13 cellular contexts compared by ENCODE assay signal in the genomic region with DNA sequence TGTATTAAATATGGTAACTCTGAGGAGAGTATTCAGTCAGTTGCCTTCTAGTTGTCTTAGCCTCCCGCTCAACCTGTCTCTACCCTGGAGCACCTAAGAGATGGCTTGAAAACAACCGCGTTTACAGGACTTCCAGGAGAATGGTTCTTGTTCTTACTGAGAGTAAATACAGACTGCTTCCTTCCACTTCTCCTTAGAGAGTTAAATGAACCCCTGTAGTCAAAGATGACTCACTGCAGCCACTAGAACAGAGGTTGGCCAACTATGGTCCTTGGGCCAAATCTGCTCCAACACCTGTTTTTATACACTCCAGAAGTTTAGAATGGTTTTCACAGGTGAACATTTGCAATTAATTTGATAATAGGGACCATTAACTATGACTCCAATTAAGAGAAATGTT.
"Had no signal": no experiment of that assay in that cellular context is flagged by ENCODE, and none has a peak within 500 bp of the region (broad histone marks: within the 10 kb centered on the region; RNA-seq: fewer than 3 reads in every experiment).

No MANE protein-coding gene starts in this region.

- H3K4me3 ChIP-seq: esophagus squamous epithelium, left ventricle myocardium inferior, testis had no signal

- H3K27ac Mint-ChIP-seq: activated CD4-positive, alpha-beta memory T cell treated with anti-CD3 and anti-CD28 coated beads for 36 hours; nephron progenitor cell; stimulated activated naive CD8-positive, alpha-beta T cell treated with anti-CD3 and anti-CD28 coated beads, Interleukin-15, amount 100 ng/mL, for 72 hours had no signal

- DNase-seq: activated CD4-positive, alpha-beta memory T cell treated with anti-CD3 and anti-CD28 coated beads for 36 hours; activated effector memory CD4-positive, alpha-beta T cell treated with anti-CD3 and anti-CD28 coated beads, Interleukin-2, amount 50 U/mL, for 16 hours; activated T-cell treated with anti-CD3 and anti-CD28 coated beads, Interleukin-2, amount 50 U/mL, for 4 hours; foreskin melanocyte; left ventricle myocardium inferior; nephron progenitor cell; stimulated activated CD4-positive, alpha-beta T cell treated with anti-CD3 and anti-CD28 coated beads, Interleukin-15, amount 100 ng/mL, for 24 hours; stimulated activated CD4-positive, alpha-beta T cell treated with anti-CD3 and anti-CD28 coated beads, Interleukin-4, amount 100 ng/mL, for 24 hours; stimulated activated naive CD8-positive, alpha-beta T cell treated with anti-CD3 and anti-CD28 coated beads, Interleukin-15, amount 100 ng/mL, for 72 hours; T-helper 9 cell; testis had no signal

- H3K27ac ChIP-seq: esophagus squamous epithelium, left ventricle myocardium inferior, testis had no signal

- H3K4me3 Mint-ChIP-seq: activated CD4-positive, alpha-beta memory T cell treated with anti-CD3 and anti-CD28 coated beads for 36 hours; activated T-cell treated with anti-CD3 and anti-CD28 coated beads, Interleukin-2, amount 50 U/mL, for 4 hours; nephron progenitor cell; stimulated activated naive CD8-positive, alpha-beta T cell treated with anti-CD3 and anti-CD28 coated beads, Interleukin-15, amount 100 ng/mL, for 72 hours had no signal

- H3K36me3 ChIP-seq: esophagus squamous epithelium, left ventricle myocardium inferior had no signal

- H3K27me3 ChIP-seq: testis had no signal

- H3K9me3 ChIP-seq: esophagus squamous epithelium, left ventricle myocardium inferior, testis had no signal

- H3K9me3 Mint-ChIP-seq: activated CD4-positive, alpha-beta memory T cell treated with anti-CD3 and anti-CD28 coated beads for 36 hours; activated naive CD4-positive, alpha-beta T cell treated with anti-CD3 and anti-CD28 coated beads, Interleukin-2, amount 50 U/mL, for 72 hours; activated T-cell treated with anti-CD3 and anti-CD28 coated beads, Interleukin-2, amount 50 U/mL, for 4 hours; nephron progenitor cell; stimulated activated naive CD8-positive, alpha-beta T cell treated with anti-CD3 and anti-CD28 coated beads, Interleukin-15, amount 100 ng/mL, for 72 hours had no signal

- H3K4me1 ChIP-seq: esophagus squamous epithelium, left ventricle myocardium inferior, testis had no signal

- H3K4me1 Mint-ChIP-seq: nephron progenitor cell; stimulated activated naive CD8-positive, alpha-beta T cell treated with anti-CD3 and anti-CD28 coated beads, Interleukin-15, amount 100 ng/mL, for 72 hours had no signal

- H3K36me3 Mint-ChIP-seq: activated CD4-positive, alpha-beta memory T cell treated with anti-CD3 and anti-CD28 coated beads for 36 hours; activated naive CD4-positive, alpha-beta T cell treated with anti-CD3 and anti-CD28 coated beads, Interleukin-2, amount 50 U/mL, for 72 hours had no signal
